Comparison of ENCODE assay signal across 12 cellular contexts in the genomic region with DNA sequence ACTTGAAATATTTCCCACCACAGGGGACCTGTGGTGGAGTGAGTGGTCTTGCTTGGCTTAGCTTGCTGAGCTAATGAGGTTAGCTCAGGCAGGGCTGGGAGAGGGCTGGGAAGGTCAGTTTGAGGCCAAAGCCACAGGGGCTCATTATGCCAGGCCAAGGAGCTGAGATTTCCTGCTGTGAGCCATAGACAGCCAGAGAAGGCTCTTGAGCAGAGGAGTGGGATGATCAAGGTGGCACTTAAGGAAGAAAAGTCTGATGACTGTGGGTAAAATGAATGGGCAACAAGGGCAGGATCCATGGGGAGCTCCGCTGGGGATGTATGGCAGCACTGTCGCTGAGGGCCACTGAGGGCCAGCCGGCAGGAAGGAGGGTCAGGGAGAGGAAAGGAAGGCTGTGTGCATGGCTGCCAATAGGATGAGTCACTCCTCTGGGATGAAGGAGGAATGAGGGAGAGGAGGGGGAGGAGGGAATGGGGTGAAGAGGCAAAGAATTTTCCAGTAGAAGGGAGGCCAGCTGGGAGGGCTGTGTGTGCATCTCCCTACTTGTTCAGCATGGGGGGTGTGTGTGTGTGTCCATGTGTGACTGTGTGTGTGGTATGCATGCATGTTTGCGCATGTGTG. TPM values are rescaled to one million over a fixed set of nuclear protein-coding genes. Genes with fewer than 3 reads are reported as not detected.
DNase-seq lines count a peak whose midpoint lies in the region; ATAC-seq, FAIRE-seq and TF ChIP-seq lines count a peak whose summit lies in the region.
"Had no signal": no experiment of that assay in that cellular context is flagged by ENCODE, and none has a peak within 500 bp of the region (broad histone marks: within the 10 kb centered on the region; RNA-seq: fewer than 3 reads in every experiment).

No MANE protein-coding gene starts in this region.

- DNase-seq in HT-29 (ENCODE audit: low spot score) (peak; percentile 83), bronchial epithelial cell (ENCODE audit: low read depth) (peak; percentile 80), kidney tubule cell (ENCODE audit: low spot score) (peak; percentile 92), tibial artery (peak; percentile 41 to 72), germinal center (ENCODE audit: low spot score) (no peak), NCI-H2196 treated with DMSO at 0.1 percent for 48 hours (lab: John Stamatoyannopoulos, UW; ENCODE audit: unreplicated experiment) (no peak)
- no peak for DNase-seq in stimulated activated naive CD4-positive, alpha-beta T cell (lab: John Stamatoyannopoulos, UW)
- DNase-seq: activated T-cell treated with anti-CD3 and anti-CD28 coated beads, Interleukin-2, amount 50 U/mL, for 1 hour; NCI-H1436 treated with DMSO at 0.1 percent for 48 hours had no signal

- H3K36me3 ChIP-seq in bronchial epithelial cell (ENCODE audit: control insufficient read depth, insufficient read depth, low read length) (no peaks in the 10 kb centered on the region), tibial artery (no peaks in the 10 kb centered on the region)

- no peaks in the 10 kb centered on the region for H3K9me3 ChIP-seq in tibial artery

- no peak overlapping the region for H3K27ac ChIP-seq in tibial artery

- intact Hi-C loops in tibial artery (cut with DNase I; ENCODE audit: low total_unique reads): no loop called here

- no peak for ATAC-seq in GM18502 (IDR thresholded peaks at IDR 0.05; ENCODE audit: poor library complexity, unreplicated experiment)

- H3K4me3 ChIP-seq in bronchial epithelial cell (ENCODE audit: low read depth, low read length) (no peak overlapping the region), tibial artery (no peak overlapping the region)

- FAIRE-seq in bronchial epithelial cell (lab: Jason Lieb, UNC): no peak

- H3K4me1 ChIP-seq in tibial artery: peaks cover 0 to 23% (median 15%) of the 10 kb centered on the region in 4 donors

- TF ChIP-seq CTCF in bronchial epithelial cell (IDR thresholded peaks at IDR 0.05; ENCODE audit: insufficient read depth, low read length, severe bottlenecking): no peak
- no peak for TF ChIP-seq CTCF in tibial artery (IDR thresholded peaks at IDR 0.05)

- H3K27me3 ChIP-seq in bronchial epithelial cell (ENCODE audit: control insufficient read depth, insufficient read depth, low read length): no peaks in the 10 kb centered on the region
- H3K27me3 ChIP-seq in tibial artery: no peaks in the 10 kb centered on the region

RNA-seq across cellular contexts. Expression of a gene that starts 18.7 kb away (rescaled TPM):
- 6.6 and 6.8 TPM in 2 replicates for total RNA-seq in HT-29 (2014; rRNA removed; shearing (Covaris generic))
- total RNA-seq in bronchial epithelial cell: under 0.01 and 0.13 TPM in 2 replicates
- total RNA-seq: mononuclear cell had no signal

RNA-seq across cellular contexts. Expression of a gene that starts 54.6 kb away (rescaled TPM):
- total RNA-seq in HT-29 (2014; rRNA removed; shearing (Covaris generic)): 0.20 TPM in 1 of 2 replicates, not detected in the other
- total RNA-seq in bronchial epithelial cell: not detected in 2 replicates
- total RNA-seq: mononuclear cell, temporal lobe had no signal

Comparison
In these comparisons a context has a peak if more than half of its experiments do, and no peak if none do; other contexts are left out.
1. DNase-seq: peak in HT-29 (single experiment), bronchial epithelial cell (single experiment), kidney tubule cell (single experiment) and tibial artery (2 of 2); none in germinal center (single experiment), stimulated activated naive CD4-positive, alpha-beta T cell (0 of 6) and NCI-H2196 treated with DMSO at 0.1 percent for 48 hours (single experiment).